Comparison of ENCODE assay signal across 18 cellular contexts in genomic region chr17:42472709-42473521, GRCh38. TPM values are rescaled to one million over a fixed set of nuclear protein-coding genes. Genes with fewer than 3 reads are reported as not detected.
DNase-seq lines count a peak whose midpoint lies in the region; ATAC-seq, FAIRE-seq and TF ChIP-seq lines count a peak whose summit lies in the region.
"Had no signal": no experiment of that assay in that cellular context is flagged by ENCODE, and none has a peak within 500 bp of the region (broad histone marks: within the 10 kb centered on the region; RNA-seq: fewer than 3 reads in every experiment).

No MANE protein-coding gene starts in this region.

- no peak for TF ChIP-seq EP300 in K562 (IDR thresholded peaks at IDR 0.05; ENCODE audit: low read length)

- no peak overlapping the region for H3K4me2 ChIP-seq in K562 (ENCODE audit: insufficient read depth, low read length)

- DNase-seq in HS-5 (ENCODE audit: low read depth) (peak; percentile 91), K562 (ENCODE audit: extremely low read depth in 1 of 4, low spot score in 3 of 4) (peak in 1 of 4 experiments; percentile 1), glomerular visceral epithelial cell (ENCODE audit: extremely low spot score) (peak; percentile 22), C1 segment of cervical spinal cord (lab: John Stamatoyannopoulos, UW) (no peak)
- DNase-seq in activated effector memory CD4-positive, alpha-beta T cell treated with Interleukin-2 at 50 U/mL for 16 hours, result no peak
- DNase-seq: ACHN; activated T-cell treated with anti-CD3 and anti-CD28 coated beads, Interleukin-2, amount 50 U/mL, for 1 hour; erythroblast; GDM1; KBM-7; NCI-H2171 treated with DMSO at 0.1 percent for 48 hours; WERI-Rb-1 had no signal

- TF ChIP-seq CTCF in K562 (IDR thresholded peaks at IDR 0.05 in 2 of 3, conservative IDR thresholded peaks at IDR 0.05 in 1 of 3; ENCODE audit: insufficient read depth in 2 of 3, low read depth in 1 of 3, low read length in 3 of 3), result no peak

- in situ Hi-C loops in K562 (cut with MboI), result no loop called here

- POLR2A ChIA-PET in K562 (lab: Yijun Ruan, JAX), result interaction anchor here (2.3 kb wide), 1 partner anchor 45 kb away, joined by 4 read pairs; no protein-coding TSS in a partner anchor

- FAIRE-seq in K562 (lab: Jason Lieb, UNC), result no peak
- FAIRE-seq: keratinocyte had no signal

- intact Hi-C loops in K562 (cut with micrococcal nuclease), result loop anchor here (5.0 kb wide), 1 partner anchor 44 kb away; no protein-coding TSS in a partner anchor

- H3K27ac ChIP-seq in ACC112 (ENCODE audit: low read depth, low read length) (peak overlapping the region; percentile 84), K562 (ENCODE audit: extremely low read depth, low read depth, low read length) (no peak overlapping the region)
- H3K27ac ChIP-seq: ascending aorta, WERI-Rb-1 had no signal

- TSS peak; percentile 16 for BruUV-seq in K562 (replicated peaks; lab: Mats Ljungman, UMichigan)

- CTCF ChIA-PET in K562 (lab: Yijun Ruan, JAX; ENCODE audit: low intra/inter-chr PET ratio), result no interaction called here

- peaks cover 27% of the 10 kb centered on the region for H3K36me3 ChIP-seq in ACC112 (ENCODE audit: insufficient read depth, low read length)
- H3K36me3 ChIP-seq in K562 (ENCODE audit: control insufficient read depth, insufficient read depth, low read length), result peaks cover 91% of the 10 kb centered on the region

- no peaks in the 10 kb centered on the region for H3K79me2 ChIP-seq in ACC112 (ENCODE audit: control insufficient read depth, insufficient read depth, low read length, unreplicated experiment)
- peaks cover 4% of the 10 kb centered on the region; the same call in 2 of the 3 replicates for H3K79me2 ChIP-seq in K562 (ENCODE audit: control insufficient read depth, insufficient read depth, low read length)

- H3K4me1 ChIP-seq in ACC112 (ENCODE audit: control insufficient read depth, insufficient read depth, low read length, unreplicated experiment) (peaks cover 12% of the 10 kb centered on the region), K562 (replicated peaks in 1 of 2; ENCODE audit: control insufficient read depth in 2 of 2, insufficient read depth in 2 of 2, low read length in 2 of 2) (no peaks in the 10 kb centered on the region)
- H3K4me1 ChIP-seq: ascending aorta had no signal

- H2AFZ ChIP-seq in ACC112 (ENCODE audit: low read length, unreplicated experiment), result no peak overlapping the region
- H2AFZ ChIP-seq in K562 (ENCODE audit: low read depth, low read length), result no peak overlapping the region

- H3K9me3 ChIP-seq in K562 (replicated peaks; ENCODE audit: control insufficient read depth, insufficient read depth, low read depth, low read length), result no peaks in the 10 kb centered on the region
- H3K9me3 ChIP-seq: ascending aorta had no signal

- ATAC-seq in K562 (no peak), GM19452 (IDR thresholded peaks at IDR 0.05; ENCODE audit: unreplicated experiment) (no peak), GM21576 (IDR thresholded peaks at IDR 0.05; ENCODE audit: unreplicated experiment) (no peak)
- ATAC-seq: HCT116 had no signal

- no peak for TF ChIP-seq POLR2A in K562 (conservative IDR thresholded peaks at IDR 0.05)

- no peak overlapping the region for H3K4me3 ChIP-seq in ACC112 (ENCODE audit: low read depth, low read length)
- no peak overlapping the region for H3K4me3 ChIP-seq in K562
- H3K4me3 ChIP-seq: ascending aorta had no signal

- no peaks in the 10 kb centered on the region for H3K9me1 ChIP-seq in K562 (ENCODE audit: control insufficient read depth, insufficient read depth, low read length)

- H3K9ac ChIP-seq in K562 (ENCODE audit: insufficient read depth in 1 of 2, low read depth in 2 of 2, low read length in 2 of 2), result no peak overlapping the region

- H4K20me1 ChIP-seq in K562 (replicated peaks; ENCODE audit: control insufficient read depth, insufficient read depth, low read length), result no peaks in the 10 kb centered on the region

- WGBS in K562 (ENCODE audit: insufficient coverage, low coverage, missing lambda C conversion rate), result 86% methylated on average over 8 of the region's 8 CpGs

- TF ChIP-seq RAD21 in K562 (CRISPR knock-in tag; conservative IDR thresholded peaks at IDR 0.05 in 1 of 2, IDR thresholded peaks at IDR 0.05 in 1 of 2), result no peak

- H3K27me3 ChIP-seq in ACC112 (ENCODE audit: insufficient read depth, low read length) (no peaks in the 10 kb centered on the region), K562 (ENCODE audit: control insufficient read depth in 2 of 2, insufficient read depth in 2 of 2, low read length in 2 of 2) (no peaks in the 10 kb centered on the region)
- H3K27me3 ChIP-seq: ascending aorta had no signal

TF ChIP-seq in K562, 482 proteins besides CTCF, POLR2A, EP300 and RAD21:
- TF ChIP-seq YBX1 (IDR thresholded peaks at IDR 0.05), result no peak
- no peak for TF ChIP-seq SAFB2 (IDR thresholded peaks at IDR 0.05; ENCODE audit: borderline replicate concordance, low read depth, low read length, severe bottlenecking)
- TF ChIP-seq KLF6 (CRISPR knock-in tag; IDR thresholded peaks at IDR 0.05; ENCODE audit: borderline replicate concordance), result no peak
- no peak for TF ChIP-seq KLF10 (CRISPR knock-in tag; IDR thresholded peaks at IDR 0.05)
- no peak for TF ChIP-seq NCOA2 (IDR thresholded peaks at IDR 0.05; ENCODE audit: partially characterized antibody in 2 of 2)
- TF ChIP-seq ELF4 (CRISPR knock-in tag; IDR thresholded peaks at IDR 0.05), result no peak
- no peak for TF ChIP-seq HMG20B (CRISPR knock-in tag; IDR thresholded peaks at IDR 0.05)
- TF ChIP-seq STAG1 (CRISPR knock-in tag; IDR thresholded peaks at IDR 0.05; ENCODE audit: borderline replicate concordance), result no peak
- TF ChIP-seq CREBBP (IDR thresholded peaks at IDR 0.05; ENCODE audit: low read depth, low read length), result no peak
- TF ChIP-seq JUNB (CRISPR knock-in tag; conservative IDR thresholded peaks at IDR 0.05), result no peak
- TF ChIP-seq, protein P1, sequence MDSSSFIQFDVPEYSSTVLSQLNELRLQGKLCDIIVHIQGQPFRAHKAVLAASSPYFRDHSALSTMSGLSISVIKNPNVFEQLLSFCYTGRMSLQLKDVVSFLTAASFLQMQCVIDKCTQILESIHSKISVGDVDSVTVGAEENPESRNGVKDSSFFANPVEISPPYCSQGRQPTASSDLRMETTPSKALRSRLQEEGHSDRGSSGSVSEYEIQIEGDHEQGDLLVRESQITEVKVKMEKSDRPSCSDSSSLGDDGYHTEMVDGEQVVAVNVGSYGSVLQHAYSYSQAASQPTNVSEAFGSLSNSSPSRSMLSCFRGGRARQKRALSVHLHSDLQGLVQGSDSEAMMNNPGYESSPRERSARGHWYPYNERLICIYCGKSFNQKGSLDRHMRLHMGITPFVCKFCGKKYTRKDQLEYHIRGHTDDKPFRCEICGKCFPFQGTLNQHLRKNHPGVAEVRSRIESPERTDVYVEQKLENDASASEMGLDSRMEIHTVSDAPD (CRISPR knock-in tag; IDR thresholded peaks at IDR 0.05), result no peak
- no peak for TF ChIP-seq SAFB (IDR thresholded peaks at IDR 0.05; ENCODE audit: borderline replicate concordance, low read depth, low read length)
- no peak for TF ChIP-seq ZNF263 (CRISPR knock-in tag; IDR thresholded peaks at IDR 0.05; ENCODE audit: borderline replicate concordance)
- TF ChIP-seq NR2F6 (CRISPR knock-in tag; IDR thresholded peaks at IDR 0.05), result no peak
- no peak for TF ChIP-seq RBBP5 (IDR thresholded peaks at IDR 0.05; ENCODE audit: borderline replicate concordance, insufficient read depth, low read length, poor library complexity, severe bottlenecking)
- TF ChIP-seq SIRT6 (IDR thresholded peaks at IDR 0.05; ENCODE audit: low read depth, low read length), result no peak

RNA-seq across cellular contexts. Expression of gene ATP6V0A1, which starts 14.2 kb away (rescaled TPM):
- 998 and 1,046 TPM in 2 replicates for total RNA-seq in K562 (2011; cell fraction: chromatin; rRNA removed; ENCODE audit: low replicate concordance)
- 668 and 698 TPM in 2 replicates for total RNA-seq in K562 (2011; cell fraction: nucleolus; rRNA removed)
- total RNA-seq in K562 (2011; cell fraction: nucleoplasm; rRNA removed), result 746 and 878 TPM in 2 replicates
- total RNA-seq in K562 (2014; rRNA removed) (71.7 and 82.2 TPM in 2 replicates), K562 (2014; rRNA removed; fragmentation: Illumina TruSeq; extraction: Trizol) (75.5 and 89.2 TPM in 2 replicates), K562 (2015; rRNA removed; fragmentation: Illumina TruSeq; extraction: Trizol) (54.9 and 56.1 TPM in 2 replicates), K562 (2021) (127 and 141 TPM in 2 replicates)
- polyA plus RNA-seq in K562 (2011; rRNA removed) (102 and 104 TPM in 2 replicates), K562 (2014; fragmentation: Illumina TruSeq; extraction: Trizol) (143 and 158 TPM in 2 replicates), K562 (2014; fragmentation: Nextera tagmentation; extraction: Ambion mirVana) (10 to 100 TPM; 11.8 to 46.3 TPM), K562 (2014; rRNA removed) (62.7 and 80.3 TPM in 2 replicates)
- 101 and 137 TPM in 2 replicates for polyA plus RNA-seq in K562 (2011; cell fraction: cytosol; rRNA removed)
- 300 and 643 TPM in 2 replicates for polyA plus RNA-seq in K562 (2011; cell fraction: nucleus; rRNA removed)
- polyA plus RNA-seq in K562 (2012), result 77.1 and 103 TPM in 2 replicates
- 165 and 302 TPM in 2 replicates for polyA minus RNA-seq in K562 (2011; rRNA and poly(A)+ RNA removed)
- 41.3 and 104 TPM in 2 replicates for polyA minus RNA-seq in K562 (2011; cell fraction: cytosol; rRNA and poly(A)+ RNA removed)
- 181 and 232 TPM in 2 replicates for polyA minus RNA-seq in K562 (2011; cell fraction: nucleus; rRNA and poly(A)+ RNA removed)

RNA-seq across cellular contexts. Expression of gene CAVIN1, which starts 49.9 kb away (rescaled TPM):
- total RNA-seq in K562 (2011; cell fraction: chromatin; rRNA removed; ENCODE audit: low replicate concordance), result 11.6 and 29.3 TPM in 2 replicates
- total RNA-seq in K562 (2011; cell fraction: nucleolus; rRNA removed), result 22.9 and 29.9 TPM in 2 replicates
- total RNA-seq in K562 (2011; cell fraction: nucleoplasm; rRNA removed), result 18.6 and 22.2 TPM in 2 replicates
- 126 and 135 TPM in 2 replicates for total RNA-seq in K562 (2014; rRNA removed)
- 56.1 and 57.8 TPM in 2 replicates for total RNA-seq in K562 (2014; rRNA removed; fragmentation: Illumina TruSeq; extraction: Trizol)
- 74.5 and 80.0 TPM in 2 replicates for total RNA-seq in K562 (2015; rRNA removed; fragmentation: Illumina TruSeq; extraction: Trizol)
- 143 and 162 TPM in 2 replicates for total RNA-seq in K562 (2021)
- polyA plus RNA-seq in K562 (2011; rRNA removed), result 44.6 and 60.0 TPM in 2 replicates
- polyA plus RNA-seq in K562 (2011; cell fraction: cytosol; rRNA removed), result 39.4 and 107 TPM in 2 replicates
- 8.0 and 16.1 TPM in 2 replicates for polyA plus RNA-seq in K562 (2011; cell fraction: nucleus; rRNA removed)
- 74.3 and 99.4 TPM in 2 replicates for polyA plus RNA-seq in K562 (2012)
- 77.6 and 93.7 TPM in 2 replicates for polyA plus RNA-seq in K562 (2014; fragmentation: Illumina TruSeq; extraction: Trizol)
- 1 to 10 TPM; 6.8 to 8.6 TPM for polyA plus RNA-seq in K562 (2014; fragmentation: Nextera tagmentation; extraction: Ambion mirVana)
- polyA plus RNA-seq in K562 (2014; rRNA removed), result 72.9 and 92.8 TPM in 2 replicates
- 34.7 and 64.3 TPM in 2 replicates for polyA minus RNA-seq in K562 (2011; rRNA and poly(A)+ RNA removed)
- 81.5 and 110 TPM in 2 replicates for polyA minus RNA-seq in K562 (2011; cell fraction: cytosol; rRNA and poly(A)+ RNA removed)
- 9.4 and 9.6 TPM in 2 replicates for polyA minus RNA-seq in K562 (2011; cell fraction: nucleus; rRNA and poly(A)+ RNA removed)

Comparison
In these comparisons a context has a peak if more than half of its experiments do, and no peak if none do; other contexts are left out.
1. DNase-seq: peak in HS-5 (single experiment) and glomerular visceral epithelial cell (single experiment); none in C1 segment of cervical spinal cord (0 of 14) and activated effector memory CD4-positive, alpha-beta T cell treated with Interleukin-2 at 50 U/mL for 16 hours (single experiment).